1 cellular context compared by ENCODE assay signal in the genomic region with DNA sequence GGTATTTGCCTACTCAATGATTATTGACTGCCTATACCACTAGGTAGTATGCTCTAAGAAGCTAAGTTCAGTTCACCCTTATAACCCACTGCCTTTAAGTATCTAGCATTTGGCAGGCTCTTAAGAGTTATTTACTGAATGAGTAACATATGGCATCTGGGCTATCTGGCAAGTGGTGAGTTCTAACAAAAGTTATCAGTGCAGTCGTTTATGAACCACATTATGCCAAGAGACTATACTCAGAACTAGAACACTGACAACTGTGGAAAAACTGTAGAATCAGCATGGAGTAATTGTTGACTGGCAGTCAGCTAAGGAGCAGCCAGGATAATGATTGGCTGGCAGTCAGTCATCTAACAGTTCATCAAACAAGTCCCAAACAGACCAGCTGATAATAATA.
TF ChIP-seq lines count a peak whose summit lies in the region.

No MANE protein-coding gene starts in this region.

TF ChIP-seq in WTC11, 78 proteins besides CTCF, POLR2A, EP300 and RAD21 (continued from another document):
- TF ChIP-seq, protein P1, sequence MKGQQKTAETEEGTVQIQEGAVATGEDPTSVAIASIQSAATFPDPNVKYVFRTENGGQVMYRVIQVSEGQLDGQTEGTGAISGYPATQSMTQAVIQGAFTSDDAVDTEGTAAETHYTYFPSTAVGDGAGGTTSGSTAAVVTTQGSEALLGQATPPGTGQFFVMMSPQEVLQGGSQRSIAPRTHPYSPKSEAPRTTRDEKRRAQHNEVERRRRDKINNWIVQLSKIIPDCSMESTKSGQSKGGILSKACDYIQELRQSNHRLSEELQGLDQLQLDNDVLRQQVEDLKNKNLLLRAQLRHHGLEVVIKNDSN (CRISPR knock-in tag; IDR thresholded peaks at IDR 0.05) = no peak
- no peak for TF ChIP-seq ZNF671 (CRISPR knock-in tag; IDR thresholded peaks at IDR 0.05)
